ENCODE assay signal across 17 cellular contexts in the genomic region with DNA sequence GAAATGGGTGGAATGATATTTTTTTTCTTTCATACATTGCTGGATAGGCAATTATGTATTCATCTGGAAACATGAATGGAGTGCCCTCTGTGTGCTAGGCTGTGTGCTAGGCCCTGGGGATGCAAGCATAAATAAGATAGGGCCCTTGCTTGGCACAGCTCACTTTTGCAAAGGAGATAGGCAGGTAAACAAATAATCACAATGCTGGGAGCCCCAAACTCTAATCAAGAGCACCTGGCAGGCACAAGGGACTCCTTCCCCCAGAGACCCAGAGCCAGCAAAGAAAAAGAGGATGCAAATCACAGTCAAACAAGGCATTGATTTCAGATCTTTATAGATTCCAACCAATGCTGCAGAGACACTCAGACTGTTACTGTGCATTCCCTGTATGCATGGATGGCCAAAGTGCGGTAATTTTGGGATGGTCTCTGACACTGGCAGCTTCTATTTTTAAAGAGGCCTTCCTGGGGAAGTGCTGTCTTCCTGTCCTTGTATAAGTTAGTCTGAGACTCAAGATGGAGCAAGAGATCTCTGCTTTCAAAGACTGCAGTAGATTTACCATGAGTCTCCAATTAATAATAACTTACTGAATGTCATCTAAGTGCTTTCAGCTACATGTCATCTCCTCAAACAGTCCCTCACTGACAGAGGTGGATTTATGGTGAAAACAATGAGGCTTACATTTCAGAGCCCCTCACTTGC. TPM values are rescaled to one million over a fixed set of nuclear protein-coding genes. Genes with fewer than 3 reads are reported as not detected.
DNase-seq lines count a peak whose midpoint lies in the region; ATAC-seq, FAIRE-seq and TF ChIP-seq lines count a peak whose summit lies in the region.
"Had no signal": no experiment of that assay in that cellular context is flagged by ENCODE, and none has a peak within 500 bp of the region (broad histone marks: within the 10 kb centered on the region; RNA-seq: fewer than 3 reads in every experiment).

No MANE protein-coding gene starts in this region.

- no peaks in the 10 kb centered on the region for H3K79me2 ChIP-seq in OCI-LY7 (ENCODE audit: insufficient read depth, low read depth, low read length)

- no peaks in the 10 kb centered on the region for H3K36me3 ChIP-seq in OCI-LY7 (ENCODE audit: insufficient read depth, low read length)
- H3K36me3 ChIP-seq: gastroesophageal sphincter had no signal

- intact Hi-C loops in OCI-LY7 (cut with micrococcal nuclease; ENCODE audit: unreplicated experiment) = no loop called here

- FAIRE-seq in GM12891 (lab: Jason Lieb, UNC) = no peak
- FAIRE-seq: A549, TTC549 had no signal

- H3K9me3 ChIP-seq in OCI-LY7 (ENCODE audit: low read length) = peaks cover 9% of the 10 kb centered on the region

- H3K27ac ChIP-seq in OCI-LY7 (ENCODE audit: low read depth, low read length, poor library complexity, severe bottlenecking) = no peak overlapping the region
- H3K27ac ChIP-seq in substantia nigra (ENCODE audit: low read depth, low read length, poor library complexity, severe bottlenecking) = peak overlapping the region; percentile 92
- H3K27ac ChIP-seq: A549, gastroesophageal sphincter, SK-N-MC had no signal

- ATAC-seq in HG03045 (IDR thresholded peaks at IDR 0.05; ENCODE audit: unreplicated experiment) = no peak
- ATAC-seq: A549; activated naive CD8-positive, alpha-beta T cell treated with anti-CD3 and anti-CD28 coated beads, Interleukin-2, amount 50 U/mL, for 24 hours; CD8-positive, alpha-beta T cell; gastroesophageal sphincter had no signal

- H3K4me1 ChIP-seq in OCI-LY7 (ENCODE audit: insufficient read depth, low read length, poor library complexity, severe bottlenecking) = peaks cover 11% of the 10 kb centered on the region

- no peak for TF ChIP-seq CTCF in OCI-LY7 (conservative IDR thresholded peaks at IDR 0.05; ENCODE audit: low read length)

- no peaks in the 10 kb centered on the region for H4K20me1 ChIP-seq in OCI-LY7 (ENCODE audit: insufficient read depth, low read length)

- H2AFZ ChIP-seq in OCI-LY7 (ENCODE audit: low read length) = peak overlapping the region; percentile 59

- CTCF ChIA-PET in OCI-LY7 (lab: Charles Lee; ENCODE audit: unreplicated experiment) = interaction anchor here (0.8 kb wide), 2 partner anchors 11 to 75 kb away, joined by 3 read pairs; no protein-coding TSS in a partner anchor

- no TSS peak for BruUV-seq in OCI-LY7 (replicated peaks; lab: Mats Ljungman, UMichigan)

- TF ChIP-seq POLR2A in GM12891 (IDR thresholded peaks at IDR 0.05; ENCODE audit: low read depth, low read length) = no peak

- H3K4me3 ChIP-seq in OCI-LY7 (ENCODE audit: low read depth, low read length, poor library complexity, severe bottlenecking) = no peak overlapping the region
- H3K4me3 ChIP-seq: A549, gastroesophageal sphincter, SK-N-MC had no signal

- no peaks in the 10 kb centered on the region for H3K9me2 ChIP-seq in OCI-LY7 (ENCODE audit: insufficient read depth, low read length)

- POLR2A ChIA-PET in OCI-LY7 (lab: Charles Lee) = interaction anchor here (0.6 to 1.8 kb wide), 3 partner anchors 8 to 125 kb away, joined by 3 to 5 read pairs (median 4); no protein-coding TSS in a partner anchor

- peak; percentile 21 for DNase-seq in NCI-H2171 treated with DMSO at 0.1 percent for 48 hours (lab: John Stamatoyannopoulos, UW)
- DNase-seq in NCI-H2171 (lab: John Stamatoyannopoulos, UW) = no peak
- no peak for DNase-seq in OCI-LY7 (ENCODE audit: low spot score)
- DNase-seq in kidney glomerular epithelial cell (lab: John Stamatoyannopoulos, UW) = peak; percentile 4
- peak in 5 of 49 donors; percentile 12 to 33 (median 29) for DNase-seq in substantia nigra (lab: John Stamatoyannopoulos, UW)
- no peak for DNase-seq in GM12891 (ENCODE audit: insufficient read length, low spot score)
- no peak for DNase-seq in NCI-H524 (lab: John Stamatoyannopoulos, UW)
- DNase-seq: activated CD4-positive, alpha-beta T cell treated with anti-CD3 and anti-CD28 coated beads, Interleukin-2, amount 50 U/mL, for 4 hours; activated naive CD8-positive, alpha-beta T cell treated with anti-CD3 and anti-CD28 coated beads, Interleukin-2, amount 50 U/mL, for 24 hours; activated T-cell treated with anti-CD3 and anti-CD28 coated beads, Interleukin-2, amount 50 U/mL, for 48 hours; CD8-positive, alpha-beta T cell; EL had no signal

- peak overlapping the region; percentile 9; the same call in 1 of the 2 replicates for H3K4me2 ChIP-seq in OCI-LY7 (ENCODE audit: low read length)

TF ChIP-seq in GM12891, 5 proteins besides CTCF, POLR2A, EP300 and RAD21:
- no peak for TF ChIP-seq TAF1 (IDR thresholded peaks at IDR 0.05; ENCODE audit: low read depth, low read length)
- TF ChIP-seq POLR2AphosphoS5 (IDR thresholded peaks at IDR 0.05; ENCODE audit: low read depth, low read length) = no peak
- no peak for TF ChIP-seq PAX5 (IDR thresholded peaks at IDR 0.05; ENCODE audit: insufficient read depth, low read length, severe bottlenecking)
- no peak for TF ChIP-seq POU2F2 (IDR thresholded peaks at IDR 0.05; ENCODE audit: low read depth, low read length)
- TF ChIP-seq SPI1 (IDR thresholded peaks at IDR 0.05; ENCODE audit: low read depth, low read length) = no peak
TF ChIP-seq in GM12891: peak in this region for 0.

RNA-seq across cellular contexts. Expression of gene CPM, which starts 45.1 kb away (rescaled TPM):
- 3.8 and 4.8 TPM in 2 replicates for total RNA-seq in OCI-LY7 (2014; rRNA removed; shearing (Covaris generic))
- 10.5 and 13.0 TPM in 2 replicates for total RNA-seq in OCI-LY7 (2022)
- polyA plus RNA-seq in GM12891 (2012; ENCODE audit: low read depth, missing spikeins) = 0.85 TPM

Comparison
In these comparisons a context has a peak if more than half of its experiments do, and no peak if none do; other contexts are left out.
1. DNase-seq: peak in NCI-H2171 treated with DMSO at 0.1 percent for 48 hours (single experiment) and kidney glomerular epithelial cell (single experiment); none in NCI-H2171 (single experiment), OCI-LY7 (single experiment), GM12891 (single experiment) and NCI-H524 (0 of 2).